ENCODE assay signal across 9 cellular contexts in the genomic region with DNA sequence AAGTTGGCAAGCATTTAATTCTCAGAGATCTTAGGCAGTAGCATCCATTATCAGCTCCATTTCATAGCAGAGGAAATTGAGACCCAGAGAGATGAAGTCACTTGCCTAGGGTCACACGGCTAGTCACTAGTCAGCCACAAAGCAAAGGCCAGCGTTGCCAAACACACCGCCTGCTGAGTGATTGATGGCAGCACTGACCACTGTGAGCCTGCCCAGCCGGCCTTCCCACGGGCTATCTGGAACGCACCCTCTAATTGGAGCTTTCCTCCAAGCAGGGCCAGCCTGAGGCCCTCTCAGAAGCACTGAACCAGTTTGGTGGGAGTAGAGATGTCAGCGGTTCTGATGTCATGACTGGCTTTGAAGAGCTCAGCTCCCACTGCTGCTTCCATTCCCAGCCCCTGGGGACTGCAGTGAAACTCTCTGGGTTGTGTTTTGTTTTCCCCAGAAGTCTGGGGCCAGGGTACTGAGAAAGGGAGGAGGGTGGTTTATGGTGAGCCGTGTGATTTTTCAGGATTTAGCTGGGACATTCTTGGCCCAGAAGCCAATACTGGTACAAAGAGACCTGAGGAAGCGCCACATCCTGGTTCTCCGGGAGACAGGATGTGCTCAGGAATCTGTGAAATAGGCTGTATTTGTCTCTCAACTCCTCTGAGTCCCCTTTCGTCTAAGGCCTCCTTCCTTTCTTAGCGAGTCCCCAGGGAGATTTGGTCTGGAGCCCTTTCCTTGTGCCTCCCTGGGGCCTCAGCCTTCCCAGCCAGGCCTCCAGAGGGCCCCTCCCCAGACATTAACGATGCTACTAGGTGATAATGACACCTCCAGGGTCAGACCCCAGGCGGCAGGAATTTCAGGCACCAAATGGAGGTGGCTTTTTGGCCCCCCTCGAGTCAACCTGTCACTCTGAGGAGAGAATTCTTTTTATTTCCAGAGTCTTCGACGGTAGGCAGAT. TPM values are rescaled to one million over a fixed set of nuclear protein-coding genes. Genes with fewer than 3 reads are reported as not detected.
DNase-seq lines count a peak whose midpoint lies in the region; ATAC-seq and TF ChIP-seq lines count a peak whose summit lies in the region.
"Had no signal": no experiment of that assay in that cellular context is flagged by ENCODE, and none has a peak within 500 bp of the region (broad histone marks: within the 10 kb centered on the region; RNA-seq: fewer than 3 reads in every experiment).

No MANE protein-coding gene starts in this region.

- no peaks in the 10 kb centered on the region for H3K27me3 ChIP-seq in spleen (replicated peaks in 1 of 7)

- H3K4me3 ChIP-seq in spleen, result no peak overlapping the region

- no peaks in the 10 kb centered on the region for H3K36me3 ChIP-seq in spleen

- intact Hi-C loops in spleen (cut with DNase I; ENCODE audit: low total_unique reads), result no loop called here

- 46 to 69% (median 59%) methylated on average over 13 to 17 of the region's 17 CpGs for WGBS in spleen, 5 donors

- peak overlapping the region in 7 of 8 donors; percentile 43 to 70 (median 69) for H3K27ac ChIP-seq in spleen

- peaks cover 0 to 29% (median 16%) of the 10 kb centered on the region in 6 donors for H3K4me1 ChIP-seq in spleen

- no peaks in the 10 kb centered on the region for H3K9me3 ChIP-seq in spleen

- no peak for TF ChIP-seq POLR2A in spleen (IDR thresholded peaks at IDR 0.05)

- peak; percentile 59 for DNase-seq in LHCN-M2 (ENCODE audit: low read depth)
- DNase-seq in ecto neural progenitor cell (ENCODE audit: low spot score), result peak; percentile 92
- DNase-seq in left lobe of liver (ENCODE audit: low spot score), result peak; percentile 50
- no peak for DNase-seq in spleen
- DNase-seq in HT-29 (ENCODE audit: low spot score), result no peak

- no peak for TF ChIP-seq CTCF in spleen (IDR thresholded peaks at IDR 0.05 in 8 of 11, conservative IDR thresholded peaks at IDR 0.05 in 3 of 11)

- ATAC-seq in left lobe of liver (peak; percentile 45), HG02981 (IDR thresholded peaks at IDR 0.05; ENCODE audit: unreplicated experiment) (no peak), GM19397 (IDR thresholded peaks at IDR 0.05; ENCODE audit: unreplicated experiment) (no peak), HG03097 (IDR thresholded peaks at IDR 0.05; ENCODE audit: low FRiP score, unreplicated experiment) (no peak)

RNA-seq across cellular contexts. Expression of gene SPRY4, which starts 44.5 kb away (rescaled TPM):
- total RNA-seq in LHCN-M2 (2014; rRNA removed) (25.6 and 36.4 TPM in 2 replicates), left lobe of liver (6.9 TPM), spleen (10 to 100 TPM in 6 of 7 donors, 1 to 10 TPM in 1; 9.4 to 33.5 (median 21.2) TPM)
- polyA plus RNA-seq in LHCN-M2 (2012), result 5.2 TPM
- 1 to 10 TPM in 2 of 3 donors, under 1 TPM in 1; 0.76 to 2.0 (median 1.1) TPM for polyA plus RNA-seq in spleen
- total RNA-seq in HT-29 (2014; rRNA removed; shearing (Covaris generic)), result 35.6 and 46.8 TPM in 2 replicates
- polyA plus RNA-seq: IgD-negative memory B cell had no signal

Comparison
In these comparisons a context has a peak if more than half of its experiments do, and no peak if none do; other contexts are left out.
1. DNase-seq: peak in LHCN-M2 (single experiment), ecto neural progenitor cell (single experiment) and left lobe of liver (single experiment); none in spleen (single experiment) and HT-29 (single experiment).